ENCODE assay signal across 22 cellular contexts in genomic region chr10:127415901-127416630, GRCh38.
"Had no signal": no experiment of that assay in that cellular context is flagged by ENCODE, and none has a peak within 500 bp of the region (broad histone marks: within the 10 kb centered on the region; RNA-seq: fewer than 3 reads in every experiment).

No MANE protein-coding gene starts in this region.

- H3K27me3 ChIP-seq: ascending aorta, gastroesophageal sphincter, heart right ventricle, right atrium auricular region had no signal

- H3K27ac Mint-ChIP-seq: activated CD8-positive, alpha-beta memory T cell treated with anti-CD3 and anti-CD28 coated beads, Interleukin-2, amount 10 ng/mL, durations not matched to agents 7 days and 5 days; activated naive CD4-positive, alpha-beta T cell treated with anti-CD3 and anti-CD28 coated beads for 36 hours; activated naive CD8-positive, alpha-beta T cell treated with anti-CD3 and anti-CD28 coated beads, Interleukin-2, amount 50 U/mL, for 24 hours; activated T-helper 2 cell treated with anti-CD3 and anti-CD28 coated beads, Interferon-gamma antibody, Interleukin-2, Interleukin-4, amounts not matched to agents 10 μg/mL and 5 μg/mL and 100 μg/mL, durations not matched to agents 14 hours and 24 hours and 36 hours; dendritic cell treated with granulocyte-macrophage colony-stimulating factor and Interleukin-4, amounts not matched to agents 40 ng/mL and 50 ng/mL, for 4 days; endodermal cell; naive thymus-derived CD8-positive, alpha-beta T cell had no signal

- H3K4me3 Mint-ChIP-seq: activated CD8-positive, alpha-beta memory T cell treated with anti-CD3 and anti-CD28 coated beads, Interleukin-2, amount 10 ng/mL, durations not matched to agents 7 days and 5 days; activated naive CD4-positive, alpha-beta T cell treated with anti-CD3 and anti-CD28 coated beads for 36 hours; activated naive CD8-positive, alpha-beta T cell treated with anti-CD3 and anti-CD28 coated beads, Interleukin-2, amount 50 U/mL, for 24 hours; dendritic cell treated with granulocyte-macrophage colony-stimulating factor and Interleukin-4, amounts not matched to agents 40 ng/mL and 50 ng/mL, for 4 days; endodermal cell; naive thymus-derived CD8-positive, alpha-beta T cell had no signal

- DNase-seq: activated CD4-positive, alpha-beta T cell treated with anti-CD3 and anti-CD28 coated beads, Interleukin-2, amount 50 U/mL, for 48 hours; activated CD8-positive, alpha-beta memory T cell treated with anti-CD3 and anti-CD28 coated beads, Interleukin-2, amount 10 ng/mL, durations not matched to agents 7 days and 5 days; activated naive CD4-positive, alpha-beta T cell treated with anti-CD3 and anti-CD28 coated beads for 36 hours; activated naive CD8-positive, alpha-beta T cell treated with anti-CD3 and anti-CD28 coated beads, Interleukin-2, amount 50 U/mL, for 24 hours; activated T-cell treated with anti-CD3 and anti-CD28 coated beads, Interleukin-2, amount 50 U/mL, for 1 hour; endodermal cell; erythroblast; heart right ventricle; left cardiac atrium; mammary epithelial cell; naive thymus-derived CD8-positive, alpha-beta T cell; occipital lobe; stimulated activated CD4-positive, alpha-beta T cell treated with anti-CD3 and anti-CD28 coated beads, Interleukin-4, amount 100 ng/mL, for 24 hours; stimulated activated naive CD4-positive, alpha-beta T cell; T-helper 9 cell; trophoblast cell had no signal

- H3K4me1 Mint-ChIP-seq: activated CD8-positive, alpha-beta memory T cell treated with anti-CD3 and anti-CD28 coated beads, Interleukin-2, amount 10 ng/mL, durations not matched to agents 7 days and 5 days; activated naive CD8-positive, alpha-beta T cell treated with anti-CD3 and anti-CD28 coated beads, Interleukin-2, amount 50 U/mL, for 24 hours; endodermal cell; naive thymus-derived CD8-positive, alpha-beta T cell had no signal

- H3K36me3 Mint-ChIP-seq: activated CD8-positive, alpha-beta memory T cell treated with anti-CD3 and anti-CD28 coated beads, Interleukin-2, amount 10 ng/mL, durations not matched to agents 7 days and 5 days; naive thymus-derived CD8-positive, alpha-beta T cell had no signal

- H3K4me3 ChIP-seq: ascending aorta, gastroesophageal sphincter, heart right ventricle, right atrium auricular region, skin epidermis had no signal

- H3K4me1 ChIP-seq: ascending aorta, gastroesophageal sphincter, heart right ventricle, right atrium auricular region had no signal

- H3K9me3 Mint-ChIP-seq: activated naive CD4-positive, alpha-beta T cell treated with anti-CD3 and anti-CD28 coated beads for 36 hours; activated naive CD8-positive, alpha-beta T cell treated with anti-CD3 and anti-CD28 coated beads, Interleukin-2, amount 50 U/mL, for 24 hours; activated T-helper 2 cell treated with anti-CD3 and anti-CD28 coated beads, Interferon-gamma antibody, Interleukin-2, Interleukin-4, amounts not matched to agents 10 μg/mL and 5 μg/mL and 100 μg/mL, durations not matched to agents 14 hours and 24 hours and 36 hours; dendritic cell treated with granulocyte-macrophage colony-stimulating factor and Interleukin-4, amounts not matched to agents 40 ng/mL and 50 ng/mL, for 4 days; endodermal cell; naive thymus-derived CD8-positive, alpha-beta T cell had no signal

- H3K27me3 Mint-ChIP-seq: activated CD8-positive, alpha-beta memory T cell treated with anti-CD3 and anti-CD28 coated beads, Interleukin-2, amount 10 ng/mL, durations not matched to agents 7 days and 5 days; activated naive CD8-positive, alpha-beta T cell treated with anti-CD3 and anti-CD28 coated beads, Interleukin-2, amount 50 U/mL, for 24 hours; dendritic cell treated with granulocyte-macrophage colony-stimulating factor and Interleukin-4, amounts not matched to agents 40 ng/mL and 50 ng/mL, for 4 days; naive thymus-derived CD8-positive, alpha-beta T cell had no signal

- H3K9me3 ChIP-seq: ascending aorta, gastroesophageal sphincter, heart right ventricle, right atrium auricular region had no signal

- H3K27ac ChIP-seq: ascending aorta, gastroesophageal sphincter, heart right ventricle, right atrium auricular region, skin epidermis had no signal
